13 cellular contexts compared by ENCODE assay signal in genomic region chr9:85528607-85529006, GRCh38.
"Had no signal": no experiment of that assay in that cellular context is flagged by ENCODE, and none has a peak within 500 bp of the region (broad histone marks: within the 10 kb centered on the region; RNA-seq: fewer than 3 reads in every experiment).

No MANE protein-coding gene starts in this region.

- H3K36me3 ChIP-seq: breast epithelium, ovary, transverse colon had no signal

- H3K4me1 ChIP-seq: breast epithelium, transverse colon had no signal

- H3K27ac ChIP-seq: hepatocyte, ovary, transverse colon had no signal

- H3K9me3 ChIP-seq: breast epithelium, ovary, transverse colon had no signal

- H3K27me3 ChIP-seq: breast epithelium, ovary had no signal

- DNase-seq: activated CD4-positive, alpha-beta T cell treated with anti-CD3 and anti-CD28 coated beads for 1 hour; activated CD4-positive, alpha-beta T cell treated with anti-CD3 and anti-CD28 coated beads, Interleukin-2, amount 50 U/mL, for 48 hours; activated CD8-positive, alpha-beta memory T cell treated with anti-CD3 and anti-CD28 coated beads, Interleukin-2, amount 10 ng/mL, durations not matched to agents 7 days and 5 days; activated effector memory CD4-positive, alpha-beta T cell treated with anti-CD3 and anti-CD28 coated beads, Interleukin-2, amount 50 U/mL, for 16 hours; activated T-cell treated with anti-CD3 and anti-CD28 coated beads, Interleukin-2, amount 50 U/mL, for 24 hours; aorta; foreskin melanocyte; ovary; SIG-M5; transverse colon had no signal

- ATAC-seq: activated CD8-positive, alpha-beta memory T cell treated with anti-CD3 and anti-CD28 coated beads, Interleukin-2, amount 10 ng/mL, durations not matched to agents 7 days and 5 days had no signal

- H3K4me3 ChIP-seq: breast epithelium, hepatocyte, ovary, smooth muscle cell, transverse colon had no signal
